8 cellular contexts compared by ENCODE assay signal in the genomic region with DNA sequence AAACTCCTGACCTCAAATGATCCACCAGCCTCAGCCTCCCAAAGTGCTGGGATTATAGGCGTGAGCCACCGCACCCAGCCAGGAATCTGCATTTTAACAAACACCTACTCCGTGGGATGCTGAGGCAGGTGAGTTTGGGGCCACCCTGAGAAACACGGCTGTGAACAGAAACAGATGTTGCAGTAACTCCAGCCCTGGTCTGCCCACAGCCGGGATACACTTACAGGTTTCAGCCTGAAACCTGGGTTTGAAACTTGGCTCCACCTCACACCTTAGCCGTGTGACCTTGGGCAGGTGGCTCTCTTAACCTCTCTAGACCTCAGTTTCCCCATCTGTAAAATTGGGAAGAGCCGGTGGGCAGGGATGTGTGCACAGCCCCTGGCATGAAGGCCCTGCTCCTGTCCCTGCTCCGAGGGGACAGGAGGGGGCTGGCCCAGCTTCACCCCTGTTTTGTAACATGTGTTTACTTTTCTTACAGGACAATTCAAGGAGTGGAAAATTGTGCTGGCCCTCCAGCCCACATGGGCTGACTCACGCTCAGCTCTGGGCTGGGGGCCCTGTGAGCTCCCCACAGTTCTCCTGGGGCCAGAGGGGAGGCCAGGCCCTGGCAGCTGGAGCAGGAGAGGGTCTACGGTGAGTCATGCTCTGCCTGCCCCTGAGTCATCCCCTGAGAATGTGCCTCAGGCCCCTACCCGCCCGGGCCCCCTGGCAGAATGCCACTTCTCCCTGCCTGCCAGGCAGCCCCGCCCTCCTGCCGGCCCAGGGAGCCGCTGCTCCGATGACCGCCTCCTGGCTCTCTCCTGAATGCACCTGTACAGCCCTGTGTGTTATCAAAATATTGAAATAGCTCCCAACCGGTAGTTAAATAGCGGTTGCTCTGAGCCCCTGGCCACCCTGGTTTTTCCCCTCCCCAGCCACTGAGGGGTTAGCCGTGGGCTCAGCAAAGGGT. TPM values are rescaled to one million over a fixed set of nuclear protein-coding genes. Genes with fewer than 3 reads are reported as not detected.
DNase-seq lines count a peak whose midpoint lies in the region; ATAC-seq, FAIRE-seq and TF ChIP-seq lines count a peak whose summit lies in the region.

No MANE protein-coding gene starts in this region.

- peaks cover 0 to 3% (median 0%) of the 10 kb centered on the region in 7 donors for H3K9me3 Mint-ChIP-seq in CD14-positive monocyte
- no peaks in the 10 kb centered on the region for H3K9me3 Mint-ChIP-seq in activated naive CD4-positive, alpha-beta T cell treated with anti-CD3 and anti-CD28 coated beads for 36 hours

- H3K36me3 ChIP-seq in SJSA1 (no peaks in the 10 kb centered on the region), pancreas (no peaks in the 10 kb centered on the region)

- CTCF ChIA-PET in activated naive CD4-positive, alpha-beta T cell treated with anti-CD3 and anti-CD28 coated beads for 36 hours (lab: Charles Lee), result no interaction called here

- H3K27me3 ChIP-seq in SJSA1 (replicated peaks) (no peaks in the 10 kb centered on the region), foreskin keratinocyte (no peaks in the 10 kb centered on the region), pancreas (no peaks in the 10 kb centered on the region)

- H3K27ac Mint-ChIP-seq in CD14-positive monocyte, result no peak overlapping the region
- no peak overlapping the region for H3K27ac Mint-ChIP-seq in activated naive CD4-positive, alpha-beta T cell treated with anti-CD3 and anti-CD28 coated beads for 36 hours

- H3K4me1 ChIP-seq in SJSA1 (replicated peaks), result peaks cover 59% of the 10 kb centered on the region
- H3K4me1 ChIP-seq in foreskin keratinocyte, result peaks cover 29% of the 10 kb centered on the region
- peaks cover 13 to 31% (median 21%) of the 10 kb centered on the region in 3 donors for H3K4me1 ChIP-seq in pancreas

- peaks cover 6 to 29% (median 11%) of the 10 kb centered on the region in 3 donors for H3K27me3 Mint-ChIP-seq in CD14-positive monocyte (ENCODE audit: low read depth in 3 of 3)
- no peaks in the 10 kb centered on the region for H3K27me3 Mint-ChIP-seq in activated naive CD4-positive, alpha-beta T cell treated with anti-CD3 and anti-CD28 coated beads for 36 hours (ENCODE audit: low read depth)

- peak overlapping the region; percentile 88 for H3K27ac ChIP-seq in SJSA1
- H3K27ac ChIP-seq in foreskin keratinocyte, result peak overlapping the region; percentile 71
- H3K27ac ChIP-seq in pancreas, result peak overlapping the region; percentile 70 to 89 (median 81)

- no peak for TF ChIP-seq CTCF in CD14-positive monocyte (IDR thresholded peaks at IDR 0.05)
- TF ChIP-seq CTCF in foreskin keratinocyte (conservative IDR thresholded peaks at IDR 0.05), result no peak
- no peak for TF ChIP-seq CTCF in pancreas (IDR thresholded peaks at IDR 0.05)

- peaks cover 29% of the 10 kb centered on the region for H3K4me1 Mint-ChIP-seq in CD14-positive monocyte
- H3K4me1 Mint-ChIP-seq in activated naive CD4-positive, alpha-beta T cell treated with anti-CD3 and anti-CD28 coated beads for 36 hours (ENCODE audit: low read depth), result no peaks in the 10 kb centered on the region

- H3K4me3 ChIP-seq in SJSA1 (no peak overlapping the region), pancreas (no peak overlapping the region)

- no peak overlapping the region for H3K4me3 Mint-ChIP-seq in CD14-positive monocyte
- H3K4me3 Mint-ChIP-seq in activated naive CD4-positive, alpha-beta T cell treated with anti-CD3 and anti-CD28 coated beads for 36 hours, result no peak overlapping the region

- H3K9me3 ChIP-seq in SJSA1 (replicated peaks) (no peaks in the 10 kb centered on the region), pancreas (no peaks in the 10 kb centered on the region)

- no peak for FAIRE-seq in pancreas (lab: Jason Lieb, UNC)

- no peaks in the 10 kb centered on the region for H3K36me3 Mint-ChIP-seq in CD14-positive monocyte
- H3K36me3 Mint-ChIP-seq in activated naive CD4-positive, alpha-beta T cell treated with anti-CD3 and anti-CD28 coated beads for 36 hours (ENCODE audit: low read depth), result no peaks in the 10 kb centered on the region

- peak; percentile 72 for DNase-seq in CD14-positive monocyte (ENCODE audit: low spot score)
- peak; percentile 5 to 22 for DNase-seq in Kasumi-1 (lab: John Stamatoyannopoulos, UW)
- DNase-seq in SJSA1 (ENCODE audit: low read depth in 1 of 2, low spot score in 2 of 2), result peak; percentile 99
- peak; percentile 86 to 90 for DNase-seq in foreskin keratinocyte
- peak; percentile 90 to 99 (median 96) for DNase-seq in pancreas
- no peak for DNase-seq in activated naive CD4-positive, alpha-beta T cell treated with anti-CD3 and anti-CD28 coated beads for 36 hours

- ATAC-seq in foreskin keratinocyte, result peak; percentile 85
- peak; percentile 86 to 91 (median 90) for ATAC-seq in pancreas
- ATAC-seq in GM21529 (IDR thresholded peaks at IDR 0.05; ENCODE audit: unreplicated experiment), result no peak
- ATAC-seq in HG03520 (IDR thresholded peaks at IDR 0.05; ENCODE audit: unreplicated experiment), result no peak

- 26 to 31% methylated on average over 19 to 20 of the region's 20 CpGs for whole genome bisulfite sequencing in pancreas, 2 donors

- intact Hi-C loops in CD14-positive monocyte (cut with micrococcal nuclease) (no loop called here), pancreas (cut with DNase I) (no loop called here)
- intact Hi-C loops in activated naive CD4-positive, alpha-beta T cell treated with anti-CD3 and anti-CD28 coated beads for 36 hours (cut with micrococcal nuclease), result no loop called here

RNA-seq across cellular contexts. Expression of a gene that starts 7.7 kb away (rescaled TPM):
- polyA plus RNA-seq in CD14-positive monocyte (under 1 TPM in 1 of 2 donors, not detected in 1; 0.02 TPM), foreskin keratinocyte (14.0 and 16.4 TPM in 2 replicates), pancreas (10 to 100 TPM; 15.7 to 27.2 TPM)
- 0.11 TPM in 1 of 2 replicates, not detected in the other for total RNA-seq in SJSA1 (2014; rRNA removed; shearing (Covaris generic))
- total RNA-seq in foreskin keratinocyte (33.4 and 41.5 TPM in 2 replicates), pancreas (10 to 100 TPM; 10.4 to 19.8 (median 12.9) TPM)
- under 1 TPM in 1 of 2 experiments, not detected in 1; 0.07 TPM for total RNA-seq in activated naive CD4-positive, alpha-beta T cell treated with anti-CD3 and anti-CD28 coated beads for 36 hours

RNA-seq across cellular contexts. Expression of a gene that starts 13.5 kb away (rescaled TPM):
- polyA plus RNA-seq in CD14-positive monocyte (under 1 TPM in 1 of 2 donors, not detected in 1; 0.03 TPM), foreskin keratinocyte (not detected in 2 replicates), pancreas (under 1 TPM; 0.27 to 0.40 TPM)
- not detected in 2 replicates for total RNA-seq in SJSA1 (2014; rRNA removed; shearing (Covaris generic))
- total RNA-seq in foreskin keratinocyte (0.03 TPM in 1 of 2 replicates, not detected in the other), pancreas (under 1 TPM; 0.22 to 0.79 (median 0.62) TPM)
- total RNA-seq in activated naive CD4-positive, alpha-beta T cell treated with anti-CD3 and anti-CD28 coated beads for 36 hours, result not detected

Comparison
In these comparisons a context has a peak if more than half of its experiments do, and no peak if none do; other contexts are left out.
1. ATAC-seq: peak in foreskin keratinocyte (single experiment) and pancreas (4 of 4); none in GM21529 (single experiment) and HG03520 (single experiment).
2. RNA of a gene that starts 7.7 kb away (total RNA-seq): 33.4 to 41.5 TPM in foreskin keratinocyte and 10.4 to 19.8 TPM in pancreas; 0.07 TPM in activated naive CD4-positive, alpha-beta T cell treated with anti-CD3 and anti-CD28 coated beads for 36 hours and 0.11 TPM in SJSA1; every median in the first group is over 10 times any median in the second.
3. Peak in every context shown above with its lines, with median percentiles within 50 percentile points of each other: H3K27ac ChIP-seq.